In genomic region chr2:208103616-208104015, GRCh38 we compare ENCODE assay signal across 15 cellular contexts. TPM values are rescaled to one million over a fixed set of nuclear protein-coding genes. Genes with fewer than 3 reads are reported as not detected.
DNase-seq lines count a peak whose midpoint lies in the region; ATAC-seq and TF ChIP-seq lines count a peak whose summit lies in the region.
"Had no signal": no experiment of that assay in that cellular context is flagged by ENCODE, and none has a peak within 500 bp of the region (broad histone marks: within the 10 kb centered on the region; RNA-seq: fewer than 3 reads in every experiment).

No MANE protein-coding gene starts in this region.

- H2BK15ac ChIP-seq in neuronal stem cell (ENCODE audit: low read length), result no peak overlapping the region

- H3K14ac ChIP-seq in neuronal stem cell (ENCODE audit: low read length), result no peak overlapping the region

- H4K8ac ChIP-seq in neuronal stem cell (ENCODE audit: low read depth, low read length), result no peak overlapping the region

- H3K4me2 ChIP-seq in neuronal stem cell (ENCODE audit: insufficient read depth, low read length, poor library complexity, severe bottlenecking), result no peak overlapping the region
- H3K4me2 ChIP-seq: BLaER1 treated with 17β-estradiol and CSF1 and Interleukin-3, amounts not matched to agents 10 nM and 100 nM had no signal

- DNase-seq in NCI-H2171 treated with DMSO at 0.1 percent for 48 hours (lab: John Stamatoyannopoulos, UW) (peak; percentile 11), NCI-H2171 (lab: John Stamatoyannopoulos, UW) (no peak), RPMI8226 (peak; percentile 41), glutamatergic neuron (peak; percentile 36), neuronal stem cell (ENCODE audit: low spot score) (no peak), left ventricle myocardium inferior (no peak), left lobe of liver (ENCODE audit: low spot score) (no peak), NCI-H446 (lab: John Stamatoyannopoulos, UW) (no peak)
- DNase-seq: ACHN; CD4-positive, CD25-positive, alpha-beta regulatory T cell; DMS53; GF-D8 had no signal

- intact Hi-C loops in left ventricle myocardium inferior (cut with micrococcal nuclease), result no loop called here

- peak overlapping the region; percentile 85 for H3K18ac ChIP-seq in neuronal stem cell (ENCODE audit: low read length)

- ATAC-seq in left lobe of liver, result no peak

- no peak overlapping the region for H3K4me3 Mint-ChIP-seq in glutamatergic neuron (ENCODE audit: unreplicated experiment)
- H3K4me3 Mint-ChIP-seq: CD4-positive, CD25-positive, alpha-beta regulatory T cell had no signal

- no peak overlapping the region for H3K4ac ChIP-seq in neuronal stem cell (ENCODE audit: low read length)

- no peak overlapping the region for H3K23ac ChIP-seq in neuronal stem cell (ENCODE audit: low read depth, low read length, poor library complexity)

- peaks cover 0 to 5% (median 0%) of the 10 kb centered on the region in 3 experiments for H3K27me3 ChIP-seq in neuronal stem cell (ENCODE audit: control insufficient read depth in 3 of 3, insufficient read depth in 3 of 3, low read depth in 1 of 3, low read length in 3 of 3)
- peaks cover 22% of the 10 kb centered on the region for H3K27me3 ChIP-seq in left ventricle myocardium inferior (ENCODE audit: low read depth)
- H3K27me3 ChIP-seq: BLaER1 treated with 17β-estradiol and CSF1 and Interleukin-3, amounts not matched to agents 10 nM and 100 nM had no signal

- no peak overlapping the region for H3K9ac ChIP-seq in neuronal stem cell (ENCODE audit: low read depth, low read length, poor library complexity)
- H3K9ac ChIP-seq: BLaER1 treated with 17β-estradiol and CSF1 and Interleukin-3, amounts not matched to agents 10 nM and 100 nM had no signal

- no peak overlapping the region for H4K91ac ChIP-seq in neuronal stem cell (ENCODE audit: low read depth, low read length, poor library complexity)

- peaks cover 17% of the 10 kb centered on the region for H3K4me1 Mint-ChIP-seq in glutamatergic neuron (ENCODE audit: low read depth, unreplicated experiment)

- no peak overlapping the region for H2AK5ac ChIP-seq in neuronal stem cell (ENCODE audit: low read depth, low read length)

- H3K9me3 ChIP-seq in neuronal stem cell (replicated peaks in 1 of 2; ENCODE audit: control insufficient read depth in 2 of 2, insufficient read depth in 1 of 2, low read depth in 1 of 2, low read length in 2 of 2), result no peaks in the 10 kb centered on the region
- H3K9me3 ChIP-seq in left ventricle myocardium inferior (replicated peaks), result no peaks in the 10 kb centered on the region
- H3K9me3 ChIP-seq: BLaER1 treated with 17β-estradiol and CSF1 and Interleukin-3, amounts not matched to agents 10 nM and 100 nM had no signal

- H3K4me1 ChIP-seq in neuronal stem cell (ENCODE audit: control insufficient read depth in 2 of 2, insufficient read depth in 1 of 2, low read depth in 1 of 2, low read length in 2 of 2) (peaks cover 2% of the 10 kb centered on the region in 2 donors), left ventricle myocardium inferior (no peaks in the 10 kb centered on the region)
- H3K4me1 ChIP-seq: BLaER1 treated with 17β-estradiol and CSF1 and Interleukin-3, amounts not matched to agents 10 nM and 100 nM had no signal

- no peak overlapping the region for H3K27ac ChIP-seq in neuronal stem cell (replicated peaks; ENCODE audit: low read length)
- no peak overlapping the region for H3K27ac ChIP-seq in left ventricle myocardium inferior (replicated peaks)
- H3K27ac ChIP-seq: BLaER1 treated with 17β-estradiol and CSF1 and Interleukin-3, amounts not matched to agents 10 nM and 100 nM had no signal

- no peak for TF ChIP-seq CTCF in glutamatergic neuron (IDR thresholded peaks at IDR 0.05; ENCODE audit: partially characterized antibody, unreplicated experiment)
- no peak for TF ChIP-seq CTCF in left ventricle myocardium inferior (IDR thresholded peaks at IDR 0.05; ENCODE audit: borderline replicate concordance)

- H3K4me3 ChIP-seq in neuronal stem cell (ENCODE audit: low read length in 2 of 2) (no peak overlapping the region), left ventricle myocardium inferior (no peak overlapping the region)
- H3K4me3 ChIP-seq: BLaER1 treated with 17β-estradiol and CSF1 and Interleukin-3, amounts not matched to agents 10 nM and 100 nM had no signal

- H3K79me1 ChIP-seq in neuronal stem cell (ENCODE audit: low read depth, low read length), result no peaks in the 10 kb centered on the region

- H2AFZ ChIP-seq in neuronal stem cell (ENCODE audit: low read length), result peak overlapping the region; percentile 63

- H3K27me3 Mint-ChIP-seq in glutamatergic neuron (ENCODE audit: unreplicated experiment), result peaks cover 2% of the 10 kb centered on the region
- H3K27me3 Mint-ChIP-seq: CD4-positive, CD25-positive, alpha-beta regulatory T cell had no signal

- peak overlapping the region; percentile 66 for H3K27ac Mint-ChIP-seq in glutamatergic neuron (ENCODE audit: unreplicated experiment)

- no peak overlapping the region for H2BK12ac ChIP-seq in neuronal stem cell (ENCODE audit: low read length)

- H2BK120ac ChIP-seq in neuronal stem cell (ENCODE audit: low read depth, low read length), result no peak overlapping the region

- H3K36me3 Mint-ChIP-seq in glutamatergic neuron (ENCODE audit: unreplicated experiment), result no peaks in the 10 kb centered on the region
- H3K36me3 Mint-ChIP-seq: CD4-positive, CD25-positive, alpha-beta regulatory T cell had no signal

- no peak overlapping the region for H2BK5ac ChIP-seq in neuronal stem cell (ENCODE audit: low read length)

- no peaks in the 10 kb centered on the region for H3K36me3 ChIP-seq in neuronal stem cell (replicated peaks in 1 of 2; ENCODE audit: control insufficient read depth in 2 of 2, insufficient read depth in 2 of 2, low read length in 2 of 2)
- no peaks in the 10 kb centered on the region for H3K36me3 ChIP-seq in left ventricle myocardium inferior
- H3K36me3 ChIP-seq: BLaER1 treated with 17β-estradiol and CSF1 and Interleukin-3, amounts not matched to agents 10 nM and 100 nM had no signal

- no CpG with 5 or more reads among the region's 3 CpGs for WGBS in neuronal stem cell (ENCODE audit: extremely low coverage in 2 of 2, insufficient read length in 2 of 2, insufficient replicate concordance in 1 of 2), 2 donors

- no peaks in the 10 kb centered on the region for H3K9me3 Mint-ChIP-seq in glutamatergic neuron (ENCODE audit: unreplicated experiment)

RNA-seq across cellular contexts. Expression of gene CRYGD, which starts 20.7 kb away (rescaled TPM):
- total RNA-seq in glutamatergic neuron (ENCODE audit: unreplicated experiment) (0.76 TPM), left ventricle myocardium inferior (not detected), left lobe of liver (not detected)
- 0.99 TPM for polyA plus RNA-seq in neuronal stem cell (2013, experiment 1 of 2)
- polyA plus RNA-seq in neuronal stem cell (2013, experiment 2 of 2), result 1.1 TPM
- total RNA-seq: A172, HT-29 had no signal
- polyA plus RNA-seq: CD4-positive, CD25-positive, alpha-beta regulatory T cell had no signal

RNA-seq across cellular contexts. Expression of gene CRYGC, which starts 26.0 kb away (rescaled TPM):
- total RNA-seq in glutamatergic neuron (ENCODE audit: unreplicated experiment), result not detected
- polyA plus RNA-seq in neuronal stem cell (2013, experiment 1 of 2), result not detected
- not detected for polyA plus RNA-seq in neuronal stem cell (2013, experiment 2 of 2)
- total RNA-seq in left ventricle myocardium inferior, result not detected
- not detected for total RNA-seq in left lobe of liver
- total RNA-seq: A172; CD4-positive, CD25-positive, alpha-beta regulatory T cell; HT-29 had no signal
- polyA plus RNA-seq: CD4-positive, CD25-positive, alpha-beta regulatory T cell had no signal

RNA-seq across cellular contexts. Expression of gene CRYGB, which starts 42.3 kb away (rescaled TPM):
- not detected for total RNA-seq in glutamatergic neuron (ENCODE audit: unreplicated experiment)
- polyA plus RNA-seq in neuronal stem cell (2013, experiment 1 of 2), result not detected
- not detected for polyA plus RNA-seq in neuronal stem cell (2013, experiment 2 of 2)
- total RNA-seq in left ventricle myocardium inferior, result not detected
- not detected for total RNA-seq in left lobe of liver
- total RNA-seq: A172; CD4-positive, CD25-positive, alpha-beta regulatory T cell; HT-29 had no signal
- polyA plus RNA-seq: CD4-positive, CD25-positive, alpha-beta regulatory T cell had no signal

RNA-seq across cellular contexts. Expression of gene CRYGA, which starts 59.8 kb away (rescaled TPM):
- total RNA-seq in glutamatergic neuron (ENCODE audit: unreplicated experiment) (not detected), left ventricle myocardium inferior (not detected), left lobe of liver (not detected)
- polyA plus RNA-seq in neuronal stem cell (2013, experiment 1 of 2), result not detected
- not detected for polyA plus RNA-seq in neuronal stem cell (2013, experiment 2 of 2)
- total RNA-seq: A172; CD4-positive, CD25-positive, alpha-beta regulatory T cell; HT-29 had no signal
- polyA plus RNA-seq: CD4-positive, CD25-positive, alpha-beta regulatory T cell had no signal

Comparison
In these comparisons a context has a peak if more than half of its experiments do, and no peak if none do; other contexts are left out.
1. DNase-seq: peak in NCI-H2171 treated with DMSO at 0.1 percent for 48 hours (single experiment), RPMI8226 (single experiment) and glutamatergic neuron (single experiment); none in NCI-H2171 (single experiment), neuronal stem cell (single experiment), left ventricle myocardium inferior (single experiment), left lobe of liver (single experiment) and NCI-H446 (0 of 2).